24 cellular contexts compared by ENCODE assay signal in genomic region chr5:170945275-170945674, GRCh38.
"Had no signal": no experiment of that assay in that cellular context is flagged by ENCODE, and none has a peak within 500 bp of the region (broad histone marks: within the 10 kb centered on the region; RNA-seq: fewer than 3 reads in every experiment).

No MANE protein-coding gene starts in this region.

- H3K36me3 Mint-ChIP-seq: activated CD8-positive, alpha-beta memory T cell treated with anti-CD3 and anti-CD28 coated beads, Interleukin-2, amount 10 ng/mL, durations not matched to agents 7 days and 5 days; activated naive CD4-positive, alpha-beta T cell treated with anti-CD3 and anti-CD28 coated beads, Interleukin-2, amount 50 U/mL, for 24 hours; stimulated activated naive B cell treated with anti-CD40 and anti-IgM and Interleukin-4, amounts not matched to agents 10 μg/mL and 1 μg/mL and 100 μg/mL, for 72 hours had no signal

- H3K36me3 ChIP-seq: esophagus squamous epithelium, left ventricle myocardium inferior, suprapubic skin, tibial artery, upper lobe of right lung had no signal

- H3K4me3 ChIP-seq: esophagus squamous epithelium, left ventricle myocardium inferior, lung, mucosa of descending colon, suprapubic skin, tibial artery, upper lobe of right lung had no signal

- H3K4me1 ChIP-seq: esophagus squamous epithelium, left ventricle myocardium inferior, suprapubic skin, tibial artery, upper lobe of right lung had no signal

- H3K4me3 Mint-ChIP-seq: activated CD4-positive, alpha-beta T cell treated with anti-CD3 and anti-CD28 coated beads for 36 hours; activated CD8-positive, alpha-beta memory T cell treated with anti-CD3 and anti-CD28 coated beads, Interleukin-2, amount 10 ng/mL, durations not matched to agents 7 days and 5 days; activated CD8-positive, alpha-beta T cell treated with anti-CD3 and anti-CD28 coated beads, Interleukin-2, amount 10 ng/mL, durations not matched to agents 7 days and 5 days; activated naive CD4-positive, alpha-beta T cell treated with anti-CD3 and anti-CD28 coated beads, Interleukin-2, amount 50 U/mL, for 24 hours; activated naive CD8-positive, alpha-beta T cell treated with anti-CD3 and anti-CD28 coated beads, Interleukin-2, amount 50 U/mL, for 24 hours; natural killer cell treated with Interleukin-12 subunit alpha and Interleukin-12 subunit beta and Interleukin-15 and Interleukin-18, amount 100 ng/mL, for 72 hours; stimulated activated naive B cell treated with anti-CD40 and anti-IgM and Interleukin-4, amounts not matched to agents 10 μg/mL and 1 μg/mL and 100 μg/mL, for 72 hours had no signal

- H3K9me3 ChIP-seq: esophagus squamous epithelium, left ventricle myocardium inferior, mucosa of descending colon, suprapubic skin, tibial artery, upper lobe of right lung had no signal

- H3K4me1 Mint-ChIP-seq: activated CD4-positive, alpha-beta T cell treated with anti-CD3 and anti-CD28 coated beads for 36 hours; activated CD8-positive, alpha-beta memory T cell treated with anti-CD3 and anti-CD28 coated beads, Interleukin-2, amount 10 ng/mL, durations not matched to agents 7 days and 5 days; activated naive CD4-positive, alpha-beta T cell treated with anti-CD3 and anti-CD28 coated beads, Interleukin-2, amount 50 U/mL, for 24 hours; activated naive CD8-positive, alpha-beta T cell treated with anti-CD3 and anti-CD28 coated beads, Interleukin-2, amount 50 U/mL, for 24 hours; stimulated activated naive B cell treated with anti-CD40 and anti-IgM and Interleukin-4, amounts not matched to agents 10 μg/mL and 1 μg/mL and 100 μg/mL, for 72 hours had no signal

- H3K27me3 Mint-ChIP-seq: activated CD4-positive, alpha-beta T cell treated with anti-CD3 and anti-CD28 coated beads for 36 hours; activated CD8-positive, alpha-beta memory T cell treated with anti-CD3 and anti-CD28 coated beads, Interleukin-2, amount 10 ng/mL, durations not matched to agents 7 days and 5 days; activated naive CD8-positive, alpha-beta T cell treated with anti-CD3 and anti-CD28 coated beads, Interleukin-2, amount 50 U/mL, for 24 hours; natural killer cell treated with Interleukin-12 subunit alpha and Interleukin-12 subunit beta and Interleukin-15 and Interleukin-18, amount 100 ng/mL, for 72 hours; stimulated activated naive B cell treated with anti-CD40 and anti-IgM and Interleukin-4, amounts not matched to agents 10 μg/mL and 1 μg/mL and 100 μg/mL, for 72 hours had no signal

- H3K9me3 Mint-ChIP-seq: activated naive CD4-positive, alpha-beta T cell treated with anti-CD3 and anti-CD28 coated beads, Interleukin-2, amount 50 U/mL, for 24 hours; activated naive CD8-positive, alpha-beta T cell treated with anti-CD3 and anti-CD28 coated beads, Interleukin-2, amount 50 U/mL, for 24 hours; activated T-helper 2 cell treated with anti-CD3 and anti-CD28 coated beads, Interferon-gamma antibody, Interleukin-2, Interleukin-4, amounts not matched to agents 10 μg/mL and 5 μg/mL and 100 μg/mL, durations not matched to agents 14 hours and 24 hours and 36 hours; natural killer cell treated with Interleukin-12 subunit alpha and Interleukin-12 subunit beta and Interleukin-15 and Interleukin-18, amount 100 ng/mL, for 72 hours had no signal

- DNase-seq: activated CD4-positive, alpha-beta T cell treated with anti-CD3 and anti-CD28 coated beads for 36 hours; activated CD4-positive, CD25-positive, alpha-beta regulatory T cell; activated CD8-positive, alpha-beta memory T cell treated with anti-CD3 and anti-CD28 coated beads, Interleukin-2, amount 10 ng/mL, durations not matched to agents 7 days and 5 days; activated CD8-positive, alpha-beta T cell treated with anti-CD3 and anti-CD28 coated beads, Interleukin-2, amount 10 ng/mL, durations not matched to agents 7 days and 5 days; activated naive CD8-positive, alpha-beta T cell treated with anti-CD3 and anti-CD28 coated beads, Interleukin-2, amount 50 U/mL, for 24 hours; activated T-cell treated with anti-CD3 and anti-CD28 coated beads, Interleukin-2, amount 50 U/mL, for 48 hours; amygdala; central memory CD4-positive, alpha-beta T cell; esophagus squamous epithelium; left ventricle myocardium inferior; mesendoderm; mucosa of descending colon; posterior cingulate gyrus; right cardiac atrium; stimulated activated CD4-positive, alpha-beta T cell treated with anti-CD3 and anti-CD28 coated beads, Interleukin-15, amount 100 ng/mL, for 24 hours; stimulated activated CD4-positive, alpha-beta T cell treated with anti-CD3 and anti-CD28 coated beads, Interleukin-2, amount 100 ng/mL, for 24 hours; stimulated activated naive B cell treated with anti-CD40 and anti-IgM and Interleukin-4, amounts not matched to agents 10 μg/mL and 1 μg/mL and 100 μg/mL, for 72 hours; tibial artery; upper lobe of right lung had no signal

- H3K27ac Mint-ChIP-seq: activated CD4-positive, alpha-beta T cell treated with anti-CD3 and anti-CD28 coated beads for 36 hours; activated CD8-positive, alpha-beta memory T cell treated with anti-CD3 and anti-CD28 coated beads, Interleukin-2, amount 10 ng/mL, durations not matched to agents 7 days and 5 days; activated CD8-positive, alpha-beta T cell treated with anti-CD3 and anti-CD28 coated beads, Interleukin-2, amount 10 ng/mL, durations not matched to agents 7 days and 5 days; activated naive CD4-positive, alpha-beta T cell treated with anti-CD3 and anti-CD28 coated beads, Interleukin-2, amount 50 U/mL, for 24 hours; activated naive CD8-positive, alpha-beta T cell treated with anti-CD3 and anti-CD28 coated beads, Interleukin-2, amount 50 U/mL, for 24 hours; activated T-helper 2 cell treated with anti-CD3 and anti-CD28 coated beads, Interferon-gamma antibody, Interleukin-2, Interleukin-4, amounts not matched to agents 10 μg/mL and 5 μg/mL and 100 μg/mL, durations not matched to agents 14 hours and 24 hours and 36 hours; natural killer cell treated with Interleukin-12 subunit alpha and Interleukin-12 subunit beta and Interleukin-15 and Interleukin-18, amount 100 ng/mL, for 72 hours; stimulated activated naive B cell treated with anti-CD40 and anti-IgM and Interleukin-4, amounts not matched to agents 10 μg/mL and 1 μg/mL and 100 μg/mL, for 72 hours had no signal

- H3K27ac ChIP-seq: esophagus squamous epithelium, left ventricle myocardium inferior, suprapubic skin, tibial artery, upper lobe of right lung had no signal

- H3K27me3 ChIP-seq: esophagus squamous epithelium, suprapubic skin, tibial artery, upper lobe of right lung had no signal
